1 cellular context compared by ENCODE assay signal in the genomic region with DNA sequence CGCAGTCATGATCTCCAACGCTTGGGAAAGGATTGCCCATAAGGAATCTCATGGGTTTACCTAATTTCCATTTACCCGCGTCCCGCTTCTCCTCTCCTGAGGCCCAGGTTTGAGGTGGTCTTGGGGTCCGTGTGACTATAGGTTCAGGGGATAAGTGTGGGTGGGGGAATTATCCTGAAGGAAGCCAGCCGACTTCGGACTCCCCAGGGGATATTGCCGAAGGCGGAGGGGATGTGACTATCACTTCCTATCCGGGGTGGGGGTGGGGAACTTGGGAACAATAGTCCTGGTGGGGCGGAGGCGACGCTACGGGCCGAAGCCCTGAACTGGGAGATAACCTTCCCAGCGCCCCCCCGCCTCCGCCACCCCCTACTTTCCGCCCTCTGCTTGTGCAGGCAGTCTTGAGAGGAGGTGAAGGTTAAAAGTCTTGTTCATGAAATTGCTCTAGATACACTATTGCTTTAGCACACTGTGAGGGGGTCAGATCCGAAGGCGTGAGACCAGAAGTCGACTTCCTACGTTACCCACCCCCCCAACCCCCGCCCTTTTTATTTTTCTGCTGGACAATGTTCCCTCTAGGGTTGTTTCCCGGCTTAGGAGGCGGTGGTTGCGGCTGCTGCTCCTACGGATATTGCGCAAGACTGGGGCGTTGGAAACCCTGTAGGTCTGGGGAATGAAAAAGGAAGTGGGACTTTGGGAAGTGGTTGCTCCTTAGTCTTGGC.
TF ChIP-seq lines count a peak whose summit lies in the region.

No MANE protein-coding gene starts in this region.

TF ChIP-seq in GM12878, 131 proteins besides CTCF, POLR2A, EP300 and RAD21 (continued from another document):
- no peak for TF ChIP-seq MYC (IDR thresholded peaks at IDR 0.05; ENCODE audit: insufficient read depth, insufficient read length, insufficient replicate concordance, low read length, severe bottlenecking)
- TF ChIP-seq, protein P1, sequence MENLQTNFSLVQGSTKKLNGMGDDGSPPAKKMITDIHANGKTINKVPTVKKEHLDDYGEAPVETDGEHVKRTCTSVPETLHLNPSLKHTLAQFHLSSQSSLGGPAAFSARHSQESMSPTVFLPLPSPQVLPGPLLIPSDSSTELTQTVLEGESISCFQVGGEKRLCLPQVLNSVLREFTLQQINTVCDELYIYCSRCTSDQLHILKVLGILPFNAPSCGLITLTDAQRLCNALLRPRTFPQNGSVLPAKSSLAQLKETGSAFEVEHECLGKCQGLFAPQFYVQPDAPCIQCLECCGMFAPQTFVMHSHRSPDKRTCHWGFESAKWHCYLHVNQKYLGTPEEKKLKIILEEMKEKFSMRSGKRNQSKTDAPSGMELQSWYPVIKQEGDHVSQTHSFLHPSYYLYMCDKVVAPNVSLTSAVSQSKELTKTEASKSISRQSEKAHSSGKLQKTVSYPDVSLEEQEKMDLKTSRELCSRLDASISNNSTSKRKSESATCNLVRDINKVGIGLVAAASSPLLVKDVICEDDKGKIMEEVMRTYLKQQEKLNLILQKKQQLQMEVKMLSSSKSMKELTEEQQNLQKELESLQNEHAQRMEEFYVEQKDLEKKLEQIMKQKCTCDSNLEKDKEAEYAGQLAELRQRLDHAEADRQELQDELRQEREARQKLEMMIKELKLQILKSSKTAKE (IDR thresholded peaks at IDR 0.05; ENCODE audit: low read depth, poor library complexity, severe bottlenecking): no peak
- TF ChIP-seq, protein P2, sequence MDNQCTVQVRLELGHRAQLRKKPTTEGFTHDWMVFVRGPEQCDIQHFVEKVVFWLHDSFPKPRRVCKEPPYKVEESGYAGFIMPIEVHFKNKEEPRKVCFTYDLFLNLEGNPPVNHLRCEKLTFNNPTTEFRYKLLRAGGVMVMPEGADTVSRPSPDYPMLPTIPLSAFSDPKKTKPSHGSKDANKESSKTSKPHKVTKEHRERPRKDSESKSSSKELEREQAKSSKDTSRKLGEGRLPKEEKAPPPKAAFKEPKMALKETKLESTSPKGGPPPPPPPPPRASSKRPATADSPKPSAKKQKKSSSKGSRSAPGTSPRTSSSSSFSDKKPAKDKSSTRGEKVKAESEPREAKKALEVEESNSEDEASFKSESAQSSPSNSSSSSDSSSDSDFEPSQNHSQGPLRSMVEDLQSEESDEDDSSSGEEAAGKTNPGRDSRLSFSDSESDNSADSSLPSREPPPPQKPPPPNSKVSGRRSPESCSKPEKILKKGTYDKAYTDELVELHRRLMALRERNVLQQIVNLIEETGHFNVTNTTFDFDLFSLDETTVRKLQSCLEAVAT (IDR thresholded peaks at IDR 0.05): no peak
- no peak for TF ChIP-seq PAX5 (IDR thresholded peaks at IDR 0.05; ENCODE audit: borderline replicate concordance, low read depth, low read length)
- TF ChIP-seq IKZF1 (conservative IDR thresholded peaks at IDR 0.05): peak; percentile 59; the same call in 1 of the 2 replicates
- peak; percentile 62 to 71; a peak in 3 of 4 replicates for TF ChIP-seq IKZF2 (IDR thresholded peaks at IDR 0.05)
- no peak for TF ChIP-seq MTA3 (IDR thresholded peaks at IDR 0.05; ENCODE audit: borderline replicate concordance, low read length)
- no peak for TF ChIP-seq NR2F1 (conservative IDR thresholded peaks at IDR 0.05)
- TF ChIP-seq, protein P3, sequence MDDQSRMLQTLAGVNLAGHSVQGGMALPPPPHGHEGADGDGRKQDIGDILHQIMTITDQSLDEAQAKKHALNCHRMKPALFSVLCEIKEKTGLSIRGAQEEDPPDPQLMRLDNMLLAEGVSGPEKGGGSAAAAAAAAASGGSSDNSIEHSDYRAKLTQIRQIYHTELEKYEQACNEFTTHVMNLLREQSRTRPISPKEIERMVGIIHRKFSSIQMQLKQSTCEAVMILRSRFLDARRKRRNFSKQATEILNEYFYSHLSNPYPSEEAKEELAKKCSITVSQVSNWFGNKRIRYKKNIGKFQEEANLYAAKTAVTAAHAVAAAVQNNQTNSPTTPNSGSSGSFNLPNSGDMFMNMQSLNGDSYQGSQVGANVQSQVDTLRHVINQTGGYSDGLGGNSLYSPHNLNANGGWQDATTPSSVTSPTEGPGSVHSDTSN (IDR thresholded peaks at IDR 0.05; ENCODE audit: insufficient replicate concordance, low read depth, low read length): no peak
- no peak for TF ChIP-seq CBX5 (IDR thresholded peaks at IDR 0.05; ENCODE audit: low read depth)
- TF ChIP-seq ZNF384 (IDR thresholded peaks at IDR 0.05; ENCODE audit: borderline replicate concordance, low read depth, low read length): no peak
- TF ChIP-seq MTA2 (IDR thresholded peaks at IDR 0.05; ENCODE audit: low read depth): no peak
- no peak for TF ChIP-seq SP1 (IDR thresholded peaks at IDR 0.05; ENCODE audit: low read depth, low read length)
- no peak for TF ChIP-seq CBFB (IDR thresholded peaks at IDR 0.05; ENCODE audit: low read depth)
- TF ChIP-seq EGR1 (IDR thresholded peaks at IDR 0.05; ENCODE audit: borderline replicate concordance in 1 of 2, low read depth in 2 of 2, low read length in 2 of 2): peak in 1 of 2 experiments; percentile 58; a peak in 2 of 3 replicates
- no peak for TF ChIP-seq SUPT20H (IDR thresholded peaks at IDR 0.05; ENCODE audit: borderline replicate concordance, control insufficient read depth, low read depth, low read length)
- TF ChIP-seq, protein P4, sequence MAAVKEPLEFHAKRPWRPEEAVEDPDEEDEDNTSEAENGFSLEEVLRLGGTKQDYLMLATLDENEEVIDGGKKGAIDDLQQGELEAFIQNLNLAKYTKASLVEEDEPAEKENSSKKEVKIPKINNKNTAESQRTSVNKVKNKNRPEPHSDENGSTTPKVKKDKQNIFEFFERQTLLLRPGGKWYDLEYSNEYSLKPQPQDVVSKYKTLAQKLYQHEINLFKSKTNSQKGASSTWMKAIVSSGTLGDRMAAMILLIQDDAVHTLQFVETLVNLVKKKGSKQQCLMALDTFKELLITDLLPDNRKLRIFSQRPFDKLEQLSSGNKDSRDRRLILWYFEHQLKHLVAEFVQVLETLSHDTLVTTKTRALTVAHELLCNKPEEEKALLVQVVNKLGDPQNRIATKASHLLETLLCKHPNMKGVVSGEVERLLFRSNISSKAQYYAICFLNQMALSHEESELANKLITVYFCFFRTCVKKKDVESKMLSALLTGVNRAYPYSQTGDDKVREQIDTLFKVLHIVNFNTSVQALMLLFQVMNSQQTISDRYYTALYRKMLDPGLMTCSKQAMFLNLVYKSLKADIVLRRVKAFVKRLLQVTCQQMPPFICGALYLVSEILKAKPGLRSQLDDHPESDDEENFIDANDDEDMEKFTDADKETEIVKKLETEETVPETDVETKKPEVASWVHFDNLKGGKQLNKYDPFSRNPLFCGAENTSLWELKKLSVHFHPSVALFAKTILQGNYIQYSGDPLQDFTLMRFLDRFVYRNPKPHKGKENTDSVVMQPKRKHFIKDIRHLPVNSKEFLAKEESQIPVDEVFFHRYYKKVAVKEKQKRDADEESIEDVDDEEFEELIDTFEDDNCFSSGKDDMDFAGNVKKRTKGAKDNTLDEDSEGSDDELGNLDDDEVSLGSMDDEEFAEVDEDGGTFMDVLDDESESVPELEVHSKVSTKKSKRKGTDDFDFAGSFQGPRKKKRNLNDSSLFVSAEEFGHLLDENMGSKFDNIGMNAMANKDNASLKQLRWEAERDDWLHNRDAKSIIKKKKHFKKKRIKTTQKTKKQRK (IDR thresholded peaks at IDR 0.05; ENCODE audit: low read depth, low read length): no peak
- peak; percentile 78 for TF ChIP-seq MEF2B (IDR thresholded peaks at IDR 0.05; ENCODE audit: partially characterized antibody, poor library complexity, severe bottlenecking)
- peak; percentile 22; the same call in 1 of the 2 replicates for TF ChIP-seq RUNX3 (IDR thresholded peaks at IDR 0.05; ENCODE audit: low read length)
- TF ChIP-seq MEF2A (IDR thresholded peaks at IDR 0.05; ENCODE audit: insufficient read depth, low read depth, low read length): no peak
- no peak for TF ChIP-seq SMARCA5 (IDR thresholded peaks at IDR 0.05)
- TF ChIP-seq, protein P5, sequence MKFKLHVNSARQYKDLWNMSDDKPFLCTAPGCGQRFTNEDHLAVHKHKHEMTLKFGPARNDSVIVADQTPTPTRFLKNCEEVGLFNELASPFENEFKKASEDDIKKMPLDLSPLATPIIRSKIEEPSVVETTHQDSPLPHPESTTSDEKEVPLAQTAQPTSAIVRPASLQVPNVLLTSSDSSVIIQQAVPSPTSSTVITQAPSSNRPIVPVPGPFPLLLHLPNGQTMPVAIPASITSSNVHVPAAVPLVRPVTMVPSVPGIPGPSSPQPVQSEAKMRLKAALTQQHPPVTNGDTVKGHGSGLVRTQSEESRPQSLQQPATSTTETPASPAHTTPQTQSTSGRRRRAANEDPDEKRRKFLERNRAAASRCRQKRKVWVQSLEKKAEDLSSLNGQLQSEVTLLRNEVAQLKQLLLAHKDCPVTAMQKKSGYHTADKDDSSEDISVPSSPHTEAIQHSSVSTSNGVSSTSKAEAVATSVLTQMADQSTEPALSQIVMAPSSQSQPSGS (IDR thresholded peaks at IDR 0.05; ENCODE audit: low read length): no peak
- no peak for TF ChIP-seq CHD2 (IDR thresholded peaks at IDR 0.05; ENCODE audit: borderline replicate concordance, low read depth, low read length)
- peak; percentile 36; the same call in 1 of the 2 replicates for TF ChIP-seq ZNF24 (IDR thresholded peaks at IDR 0.05)
- no peak for TF ChIP-seq BCL11A (IDR thresholded peaks at IDR 0.05; ENCODE audit: low read depth, low read length)
- TF ChIP-seq TBL1XR1 (IDR thresholded peaks at IDR 0.05; ENCODE audit: low read depth, low read length): no peak
- TF ChIP-seq MYB (IDR thresholded peaks at IDR 0.05; ENCODE audit: borderline replicate concordance, low read depth, low read length): no peak
- TF ChIP-seq CEBPB (IDR thresholded peaks at IDR 0.05; ENCODE audit: borderline replicate concordance in 1 of 2, low read depth in 2 of 2, low read length in 2 of 2): peak in 1 of 2 experiments; percentile 93; a peak in 2 of 4 replicates
- TF ChIP-seq EED (IDR thresholded peaks at IDR 0.05; ENCODE audit: low read depth): peak; percentile 72
- TF ChIP-seq TCF12 (IDR thresholded peaks at IDR 0.05; ENCODE audit: low read depth, low read length): no peak
- TF ChIP-seq SPI1 (IDR thresholded peaks at IDR 0.05; ENCODE audit: borderline replicate concordance, insufficient read depth, low read depth, low read length): peak; percentile 49; the same call in 1 of the 2 replicates
- TF ChIP-seq JUND (IDR thresholded peaks at IDR 0.05; ENCODE audit: low read depth, low read length): no peak
- no peak for TF ChIP-seq KDM1A (IDR thresholded peaks at IDR 0.05; ENCODE audit: borderline replicate concordance)
- no peak for TF ChIP-seq ZZZ3 (IDR thresholded peaks at IDR 0.05; ENCODE audit: control insufficient read depth, insufficient read length, low read depth)
- TF ChIP-seq, protein P6, sequence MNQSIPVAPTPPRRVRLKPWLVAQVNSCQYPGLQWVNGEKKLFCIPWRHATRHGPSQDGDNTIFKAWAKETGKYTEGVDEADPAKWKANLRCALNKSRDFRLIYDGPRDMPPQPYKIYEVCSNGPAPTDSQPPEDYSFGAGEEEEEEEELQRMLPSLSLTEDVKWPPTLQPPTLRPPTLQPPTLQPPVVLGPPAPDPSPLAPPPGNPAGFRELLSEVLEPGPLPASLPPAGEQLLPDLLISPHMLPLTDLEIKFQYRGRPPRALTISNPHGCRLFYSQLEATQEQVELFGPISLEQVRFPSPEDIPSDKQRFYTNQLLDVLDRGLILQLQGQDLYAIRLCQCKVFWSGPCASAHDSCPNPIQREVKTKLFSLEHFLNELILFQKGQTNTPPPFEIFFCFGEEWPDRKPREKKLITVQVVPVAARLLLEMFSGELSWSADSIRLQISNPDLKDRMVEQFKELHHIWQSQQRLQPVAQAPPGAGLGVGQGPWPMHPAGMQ (IDR thresholded peaks at IDR 0.05; ENCODE audit: borderline replicate concordance): no peak
- no peak for TF ChIP-seq YBX1 (IDR thresholded peaks at IDR 0.05)
- TF ChIP-seq NBN (IDR thresholded peaks at IDR 0.05): no peak
- no peak for TF ChIP-seq LARP7 (IDR thresholded peaks at IDR 0.05)
- TF ChIP-seq ZBED1 (IDR thresholded peaks at IDR 0.05; ENCODE audit: borderline replicate concordance): no peak
- TF ChIP-seq STAT3 (IDR thresholded peaks at IDR 0.05; ENCODE audit: low read depth, low read length): no peak
- TF ChIP-seq TCF3 (IDR thresholded peaks at IDR 0.05; ENCODE audit: borderline replicate concordance, insufficient read depth, low read depth, low read length): no peak
- no peak for TF ChIP-seq FOS (IDR thresholded peaks at IDR 0.05; ENCODE audit: borderline replicate concordance, extremely low read depth, insufficient read length)
- TF ChIP-seq RFX5 (IDR thresholded peaks at IDR 0.05; ENCODE audit: low read depth, low read length): no peak
- no peak for TF ChIP-seq HCFC1 (IDR thresholded peaks at IDR 0.05; ENCODE audit: low read length)
- no peak for TF ChIP-seq KLF5 (IDR thresholded peaks at IDR 0.05; ENCODE audit: partially characterized antibody)
- TF ChIP-seq TAF1 (IDR thresholded peaks at IDR 0.05; ENCODE audit: borderline replicate concordance, low read depth, low read length): no peak
